8 cellular contexts compared by ENCODE assay signal in genomic region chr14:22848391-22849164, GRCh38. TPM values are rescaled to one million over a fixed set of nuclear protein-coding genes. Genes with fewer than 3 reads are reported as not detected.
A peak's percentile ranks its signal among the peaks of the same experiment; 100 is the strongest.
DNase-seq lines count a peak whose midpoint lies in the region; ATAC-seq and TF ChIP-seq lines count a peak whose summit lies in the region.

No MANE protein-coding gene starts in this region.

- CTCF ChIA-PET in HEK293 (lab: Yijun Ruan, JAX), result interaction anchor here (0.6 to 9.7 kb wide), 4 partner anchors 12 to 292 kb away, joined by 3 to 115 read pairs (median 4); no protein-coding TSS in a partner anchor
- CTCF ChIA-PET in activated naive CD4-positive, alpha-beta T cell treated with anti-CD3 and anti-CD28 coated beads for 36 hours (lab: Charles Lee), result interaction anchor here (1.5 to 15.0 kb wide), 4 partner anchors 12 to 292 kb away, joined by 3 to 212 read pairs (median 58); partner anchors contain the start of gene MMP14

- in situ Hi-C loops in brain microvascular endothelial cell (cut with HindIII; ENCODE audit: low pct_ligation_motif_present, low sequenced_read_pairs), result no loop called here

- peak overlapping the region; percentile 59 for H3K27ac Mint-ChIP-seq in stimulated activated effector memory CD8-positive, alpha-beta T cell treated with anti-CD3 and anti-CD28 coated beads, Interleukin-12 subunit alpha, Interleukin-12 subunit beta, amount 100 ng/mL, for 72 hours
- H3K27ac Mint-ChIP-seq in activated naive CD4-positive, alpha-beta T cell treated with anti-CD3 and anti-CD28 coated beads for 36 hours, result no peak overlapping the region

- no peaks in the 10 kb centered on the region for H3K9me3 ChIP-seq in HEK293 (ENCODE audit: control insufficient read depth, insufficient read depth, low read depth, low read length)

- no peak for ATAC-seq in stimulated activated effector memory CD8-positive, alpha-beta T cell treated with anti-CD3 and anti-CD28 coated beads, Interleukin-12 subunit alpha, Interleukin-12 subunit beta, amount 100 ng/mL, for 72 hours
- no peak for ATAC-seq in HG02642 (IDR thresholded peaks at IDR 0.05; ENCODE audit: poor library complexity, unreplicated experiment)
- ATAC-seq in GM21619 (IDR thresholded peaks at IDR 0.05; ENCODE audit: unreplicated experiment), result no peak

- H3K4me3 Mint-ChIP-seq in stimulated activated effector memory CD8-positive, alpha-beta T cell treated with anti-CD3 and anti-CD28 coated beads, Interleukin-12 subunit alpha, Interleukin-12 subunit beta, amount 100 ng/mL, for 72 hours, result no peak overlapping the region
- no peak overlapping the region for H3K4me3 Mint-ChIP-seq in activated naive CD4-positive, alpha-beta T cell treated with anti-CD3 and anti-CD28 coated beads for 36 hours

- DNase-seq in brain microvascular endothelial cell (peak; percentile 61), iris pigment epithelial cell (ENCODE audit: low read depth) (peak; percentile 77)
- no peak for DNase-seq in stimulated activated effector memory CD8-positive, alpha-beta T cell treated with anti-CD3 and anti-CD28 coated beads, Interleukin-12 subunit alpha, Interleukin-12 subunit beta, amount 100 ng/mL, for 72 hours (ENCODE audit: low spot score in 2 of 2)
- no peak for DNase-seq in stimulated activated CD4-positive, alpha-beta T cell treated with anti-CD3 and anti-CD28 coated beads, Interleukin-4, amount 100 ng/mL, for 1 hour
- DNase-seq in activated naive CD4-positive, alpha-beta T cell treated with anti-CD3 and anti-CD28 coated beads for 36 hours, result no peak

- H3K4me1 Mint-ChIP-seq in stimulated activated effector memory CD8-positive, alpha-beta T cell treated with anti-CD3 and anti-CD28 coated beads, Interleukin-12 subunit alpha, Interleukin-12 subunit beta, amount 100 ng/mL, for 72 hours, result peaks cover 20% of the 10 kb centered on the region
- peaks cover 8% of the 10 kb centered on the region for H3K4me1 Mint-ChIP-seq in activated naive CD4-positive, alpha-beta T cell treated with anti-CD3 and anti-CD28 coated beads for 36 hours (ENCODE audit: low read depth)

- no peaks in the 10 kb centered on the region for H3K9me3 Mint-ChIP-seq in stimulated activated effector memory CD8-positive, alpha-beta T cell treated with anti-CD3 and anti-CD28 coated beads, Interleukin-12 subunit alpha, Interleukin-12 subunit beta, amount 100 ng/mL, for 72 hours
- H3K9me3 Mint-ChIP-seq in activated naive CD4-positive, alpha-beta T cell treated with anti-CD3 and anti-CD28 coated beads for 36 hours, result no peaks in the 10 kb centered on the region

- H3K27me3 ChIP-seq in brain microvascular endothelial cell (replicated peaks), result no peaks in the 10 kb centered on the region

- H3K36me3 Mint-ChIP-seq in stimulated activated effector memory CD8-positive, alpha-beta T cell treated with anti-CD3 and anti-CD28 coated beads, Interleukin-12 subunit alpha, Interleukin-12 subunit beta, amount 100 ng/mL, for 72 hours, result peaks cover 4% of the 10 kb centered on the region
- H3K36me3 Mint-ChIP-seq in activated naive CD4-positive, alpha-beta T cell treated with anti-CD3 and anti-CD28 coated beads for 36 hours (ENCODE audit: low read depth), result no peaks in the 10 kb centered on the region

- H3K4me3 ChIP-seq in HEK293 (ENCODE audit: low read depth, low read length) (no peak overlapping the region), brain microvascular endothelial cell (ENCODE audit: low read depth, low read length) (peak overlapping the region; percentile 1)

- POLR2A ChIA-PET in HEK293 (lab: Yijun Ruan, JAX), result interaction anchor here (0.6 kb wide), 1 partner anchor 22 kb away, joined by 3 read pairs; no protein-coding TSS in a partner anchor

- peaks cover 3% of the 10 kb centered on the region for H3K27me3 Mint-ChIP-seq in activated naive CD4-positive, alpha-beta T cell treated with anti-CD3 and anti-CD28 coated beads for 36 hours (ENCODE audit: low read depth)

- intact Hi-C loops in activated naive CD4-positive, alpha-beta T cell treated with anti-CD3 and anti-CD28 coated beads for 36 hours (cut with micrococcal nuclease), result no loop called here

- no peak overlapping the region for H3K27ac ChIP-seq in HEK293 (ENCODE audit: extremely low read depth, low read depth, low read length)
- peak overlapping the region; percentile 78 for H3K27ac ChIP-seq in brain microvascular endothelial cell

- no peak for TF ChIP-seq CTCF in HEK293 (tag by site-specific recombination; IDR thresholded peaks at IDR 0.05)
- no peak for TF ChIP-seq CTCF in brain microvascular endothelial cell (IDR thresholded peaks at IDR 0.05; ENCODE audit: low read depth, low read length, missing control alignments)

- H3K4me1 ChIP-seq in HEK293 (ENCODE audit: control insufficient read depth, insufficient read depth, low read length), result no peaks in the 10 kb centered on the region

- H3K36me3 ChIP-seq in HEK293 (ENCODE audit: control insufficient read depth in 2 of 2, insufficient read depth in 1 of 2, low read length in 2 of 2) (no peaks in the 10 kb centered on the region; a peak in 1 of 3 replicates), brain microvascular endothelial cell (replicated peaks) (peaks cover 35% of the 10 kb centered on the region)

TF ChIP-seq in HEK293, 187 proteins besides CTCF, POLR2A, EP300 and RAD21 (continues in another document):
- TF ChIP-seq ZBTB7A (tag by site-specific recombination; IDR thresholded peaks at IDR 0.05; ENCODE audit: low read depth) (no peak), ZNF335 (tag by site-specific recombination; conservative IDR thresholded peaks at IDR 0.05) (0 out of 2 replicates have a peak, but pooled peaks have one; percentile 24), ZBTB20 (tag by site-specific recombination; IDR thresholded peaks at IDR 0.05) (peak; percentile 68), PRDM10 (tag by site-specific recombination; IDR thresholded peaks at IDR 0.05) (peak; percentile 83; the same call in 1 of the 2 replicates), ZNF341 (tag by site-specific recombination; IDR thresholded peaks at IDR 0.05; ENCODE audit: low read depth) (peak; percentile 44), ZFHX2 (tag by site-specific recombination; conservative IDR thresholded peaks at IDR 0.05) (0 out of 2 replicates have a peak, but pooled peaks have one; percentile 52), ZBTB48 (tag by site-specific recombination; IDR thresholded peaks at IDR 0.05) (0 out of 2 replicates have a peak, but pooled peaks have one; percentile 14), ZNF501 (tag by site-specific recombination; IDR thresholded peaks at IDR 0.05) (no peak), ZNF398 (tag by site-specific recombination; IDR thresholded peaks at IDR 0.05) (peak; percentile 67)

RNA-seq across cellular contexts. Expression of gene MMP14, which starts 12.2 kb away (rescaled TPM):
- total RNA-seq in activated naive CD4-positive, alpha-beta T cell treated with anti-CD3 and anti-CD28 coated beads for 36 hours, result 1 to 10 TPM; 1.3 to 2.1 TPM

RNA-seq across cellular contexts. Expression of gene MRPL52, which starts 18.9 kb away (rescaled TPM):
- 100 to 1,000 TPM; 170 TPM for total RNA-seq in activated naive CD4-positive, alpha-beta T cell treated with anti-CD3 and anti-CD28 coated beads for 36 hours

RNA-seq across cellular contexts. Expression of gene LRP10, which starts 23.0 kb away (rescaled TPM):
- total RNA-seq in activated naive CD4-positive, alpha-beta T cell treated with anti-CD3 and anti-CD28 coated beads for 36 hours, result 10 to 100 TPM; 71.9 to 75.2 TPM

RNA-seq across cellular contexts. Expression of gene SLC7A7, which starts 33.3 kb away (rescaled TPM):
- 1 to 10 TPM in 1 of 2 experiments, under 1 TPM in 1; 0.40 to 1.1 TPM for total RNA-seq in activated naive CD4-positive, alpha-beta T cell treated with anti-CD3 and anti-CD28 coated beads for 36 hours

RNA-seq across cellular contexts. Expression of gene REM2, which starts 34.4 kb away (rescaled TPM):
- under 1 TPM; 0.69 to 0.74 TPM for total RNA-seq in activated naive CD4-positive, alpha-beta T cell treated with anti-CD3 and anti-CD28 coated beads for 36 hours

Comparison
In these comparisons a context has a peak if more than half of its experiments do, and no peak if none do; other contexts are left out.
1. DNase-seq: peak in brain microvascular endothelial cell (single experiment) and iris pigment epithelial cell (single experiment); none in stimulated activated effector memory CD8-positive, alpha-beta T cell treated with anti-CD3 and anti-CD28 coated beads, Interleukin-12 subunit alpha, Interleukin-12 subunit beta, amount 100 ng/mL, for 72 hours (0 of 2), stimulated activated CD4-positive, alpha-beta T cell treated with anti-CD3 and anti-CD28 coated beads, Interleukin-4, amount 100 ng/mL, for 1 hour (single experiment) and activated naive CD4-positive, alpha-beta T cell treated with anti-CD3 and anti-CD28 coated beads for 36 hours (single experiment).